Comparison of ENCODE assay signal across 2 cellular contexts in genomic region chr18:48937869-48938750, GRCh38.
TF ChIP-seq lines count a peak whose summit lies in the region.

No MANE protein-coding gene starts in this region.

TF ChIP-seq in HCT116, 20 proteins besides CTCF, POLR2A, EP300 and RAD21:
- TF ChIP-seq YY1 (IDR thresholded peaks at IDR 0.05; ENCODE audit: extremely low read depth, insufficient replicate concordance, low read depth, low read length) (no peak), CEBPB (IDR thresholded peaks at IDR 0.05; ENCODE audit: low read depth) (no peak), ZFX (IDR thresholded peaks at IDR 0.05) (no peak), ZBTB33 (IDR thresholded peaks at IDR 0.05; ENCODE audit: extremely low read depth, insufficient replicate concordance, low read length) (no peak), TCF7L2 (IDR thresholded peaks at IDR 0.05; ENCODE audit: borderline replicate concordance, extremely low read depth, insufficient read depth, insufficient read length) (no peak), MAX (IDR thresholded peaks at IDR 0.05) (no peak), CBX3 (IDR thresholded peaks at IDR 0.05; ENCODE audit: low read depth) (no peak), FOSL1 (IDR thresholded peaks at IDR 0.05; ENCODE audit: low read depth) (no peak), SP1 (IDR thresholded peaks at IDR 0.05; ENCODE audit: low read depth) (no peak), SIN3A (IDR thresholded peaks at IDR 0.05; ENCODE audit: low read depth) (no peak), EZH2 (IDR thresholded peaks at IDR 0.05) (no peak), ZNF274 (IDR thresholded peaks at IDR 0.05; ENCODE audit: low read depth, low read length) (no peak), SRF (IDR thresholded peaks at IDR 0.05; ENCODE audit: low read depth) (no peak), ELF1 (IDR thresholded peaks at IDR 0.05; ENCODE audit: borderline replicate concordance, low read depth) (no peak), POLR2AphosphoS5 (IDR thresholded peaks at IDR 0.05; ENCODE audit: low read depth, low read length) (no peak), JUND (IDR thresholded peaks at IDR 0.05) (no peak), EGR1 (IDR thresholded peaks at IDR 0.05; ENCODE audit: low read depth) (no peak), EZH2phosphoT487 (IDR thresholded peaks at IDR 0.05; ENCODE audit: borderline replicate concordance) (no peak)
- TF ChIP-seq, protein P1, sequence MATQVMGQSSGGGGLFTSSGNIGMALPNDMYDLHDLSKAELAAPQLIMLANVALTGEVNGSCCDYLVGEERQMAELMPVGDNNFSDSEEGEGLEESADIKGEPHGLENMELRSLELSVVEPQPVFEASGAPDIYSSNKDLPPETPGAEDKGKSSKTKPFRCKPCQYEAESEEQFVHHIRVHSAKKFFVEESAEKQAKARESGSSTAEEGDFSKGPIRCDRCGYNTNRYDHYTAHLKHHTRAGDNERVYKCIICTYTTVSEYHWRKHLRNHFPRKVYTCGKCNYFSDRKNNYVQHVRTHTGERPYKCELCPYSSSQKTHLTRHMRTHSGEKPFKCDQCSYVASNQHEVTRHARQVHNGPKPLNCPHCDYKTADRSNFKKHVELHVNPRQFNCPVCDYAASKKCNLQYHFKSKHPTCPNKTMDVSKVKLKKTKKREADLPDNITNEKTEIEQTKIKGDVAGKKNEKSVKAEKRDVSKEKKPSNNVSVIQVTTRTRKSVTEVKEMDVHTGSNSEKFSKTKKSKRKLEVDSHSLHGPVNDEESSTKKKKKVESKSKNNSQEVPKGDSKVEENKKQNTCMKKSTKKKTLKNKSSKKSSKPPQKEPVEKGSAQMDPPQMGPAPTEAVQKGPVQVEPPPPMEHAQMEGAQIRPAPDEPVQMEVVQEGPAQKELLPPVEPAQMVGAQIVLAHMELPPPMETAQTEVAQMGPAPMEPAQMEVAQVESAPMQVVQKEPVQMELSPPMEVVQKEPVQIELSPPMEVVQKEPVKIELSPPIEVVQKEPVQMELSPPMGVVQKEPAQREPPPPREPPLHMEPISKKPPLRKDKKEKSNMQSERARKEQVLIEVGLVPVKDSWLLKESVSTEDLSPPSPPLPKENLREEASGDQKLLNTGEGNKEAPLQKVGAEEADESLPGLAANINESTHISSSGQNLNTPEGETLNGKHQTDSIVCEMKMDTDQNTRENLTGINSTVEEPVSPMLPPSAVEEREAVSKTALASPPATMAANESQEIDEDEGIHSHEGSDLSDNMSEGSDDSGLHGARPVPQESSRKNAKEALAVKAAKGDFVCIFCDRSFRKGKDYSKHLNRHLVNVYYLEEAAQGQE (IDR thresholded peaks at IDR 0.05; ENCODE audit: low read depth): no peak
- TF ChIP-seq, protein P2, sequence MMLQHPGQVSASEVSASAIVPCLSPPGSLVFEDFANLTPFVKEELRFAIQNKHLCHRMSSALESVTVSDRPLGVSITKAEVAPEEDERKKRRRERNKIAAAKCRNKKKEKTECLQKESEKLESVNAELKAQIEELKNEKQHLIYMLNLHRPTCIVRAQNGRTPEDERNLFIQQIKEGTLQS (IDR thresholded peaks at IDR 0.05): no peak

TF ChIP-seq in H1, 55 proteins besides CTCF, POLR2A, EP300 and RAD21:
- TF ChIP-seq SAP30 (IDR thresholded peaks at IDR 0.05; ENCODE audit: insufficient read depth, insufficient replicate concordance, low read length): no peak
- TF ChIP-seq KDM1A (IDR thresholded peaks at IDR 0.05; ENCODE audit: borderline replicate concordance, low read length): no peak
- no peak for TF ChIP-seq SP1 (IDR thresholded peaks at IDR 0.05; ENCODE audit: low read depth, low read length)
- TF ChIP-seq HDAC2 (IDR thresholded peaks at IDR 0.05; ENCODE audit: borderline replicate concordance in 1 of 2, low read depth in 2 of 2, low read length in 2 of 2): no peak
- no peak for TF ChIP-seq JUN (IDR thresholded peaks at IDR 0.05; ENCODE audit: low read depth, low read length)
- no peak for TF ChIP-seq CREB1 (IDR thresholded peaks at IDR 0.05)
- TF ChIP-seq SP2 (IDR thresholded peaks at IDR 0.05; ENCODE audit: low read length): no peak
- TF ChIP-seq PHF8 (conservative IDR thresholded peaks at IDR 0.05; ENCODE audit: low read depth, low read length): no peak
- TF ChIP-seq NRF1 (IDR thresholded peaks at IDR 0.05; ENCODE audit: low read depth, low read length): no peak
- no peak for TF ChIP-seq SP4 (IDR thresholded peaks at IDR 0.05; ENCODE audit: low read length)
- no peak for TF ChIP-seq HDAC6 (IDR thresholded peaks at IDR 0.05; ENCODE audit: low read depth, low read length)
- TF ChIP-seq EGR1 (IDR thresholded peaks at IDR 0.05; ENCODE audit: borderline replicate concordance, low read depth, low read length): no peak
- no peak for TF ChIP-seq ZNF274 (IDR thresholded peaks at IDR 0.05; ENCODE audit: borderline replicate concordance, extremely low read depth, low read length)
- TF ChIP-seq CBX8 (IDR thresholded peaks at IDR 0.05; ENCODE audit: borderline replicate concordance, low read depth, low read length): no peak
- TF ChIP-seq, protein P2 (IDR thresholded peaks at IDR 0.05; ENCODE audit: insufficient read depth, low read depth, low read length): no peak
TF ChIP-seq in H1: peak in this region for 0.
